11 cellular contexts compared by ENCODE assay signal in genomic region chr12:386651-387050, GRCh38. TPM values are rescaled to one million over a fixed set of nuclear protein-coding genes. Genes with fewer than 3 reads are reported as not detected.
DNase-seq lines count a peak whose midpoint lies in the region; FAIRE-seq and TF ChIP-seq lines count a peak whose summit lies in the region.
"Had no signal": no experiment of that assay in that cellular context is flagged by ENCODE, and none has a peak within 500 bp of the region (broad histone marks: within the 10 kb centered on the region; RNA-seq: fewer than 3 reads in every experiment).

No MANE protein-coding gene starts in this region.

- H3K4me3 Mint-ChIP-seq in Caco-2 (ENCODE audit: unreplicated experiment) (peak overlapping the region; percentile 87), nephron progenitor cell (peak overlapping the region; percentile 95)

- H3K27ac Mint-ChIP-seq in Caco-2 (ENCODE audit: unreplicated experiment) (no peak overlapping the region), nephron progenitor cell (no peak overlapping the region)

- H3K4me3 ChIP-seq in Caco-2 (ENCODE audit: low read depth, low read length) (no peak overlapping the region), LNCaP clone FGC (ENCODE audit: low read depth, low read length) (peak overlapping the region; percentile 70; the same call in 1 of the 2 replicates), coronary artery (peak overlapping the region; percentile 19)

- FAIRE-seq in GM12891 (lab: Jason Lieb, UNC): no peak

- no peak for TF ChIP-seq CTCF in Caco-2 (IDR thresholded peaks at IDR 0.05; ENCODE audit: insufficient read depth in 1 of 2, low read depth in 1 of 2, low read length in 1 of 2, severe bottlenecking in 1 of 2, unreplicated experiment in 1 of 2)
- TF ChIP-seq CTCF in LNCaP clone FGC (IDR thresholded peaks at IDR 0.05; ENCODE audit: control insufficient read depth, extremely low read depth, insufficient read depth): no peak
- no peak for TF ChIP-seq CTCF in coronary artery (IDR thresholded peaks at IDR 0.05)
- no peak for TF ChIP-seq CTCF in nephron progenitor cell (IDR thresholded peaks at IDR 0.05)

- no peaks in the 10 kb centered on the region for H3K9me3 Mint-ChIP-seq in Caco-2 (ENCODE audit: unreplicated experiment)
- H3K9me3 Mint-ChIP-seq in nephron progenitor cell: no peaks in the 10 kb centered on the region

- BruUV-seq in Caco-2 (replicated peaks; lab: Mats Ljungman, UMichigan): no TSS peak

- CTCF ChIA-PET in Caco-2 (lab: Charles Lee): no interaction called here

- POLR2A ChIA-PET in Caco-2 (lab: Charles Lee): no interaction called here

- TF ChIP-seq POLR2A in GM12891 (IDR thresholded peaks at IDR 0.05; ENCODE audit: low read depth, low read length): no peak

- H3K4me1 ChIP-seq in Caco-2: peaks cover 11% of the 10 kb centered on the region

- no peaks in the 10 kb centered on the region for H3K27me3 Mint-ChIP-seq in Caco-2 (ENCODE audit: insufficient read depth, unreplicated experiment)
- H3K27me3 Mint-ChIP-seq in nephron progenitor cell (ENCODE audit: low read depth, poor library complexity): no peaks in the 10 kb centered on the region
- H3K27me3 Mint-ChIP-seq: memory B cell had no signal

- intact Hi-C loops in Caco-2 (cut with micrococcal nuclease; ENCODE audit: unreplicated experiment): no loop called here

- no peaks in the 10 kb centered on the region; the same call in 1 of the 2 replicates for H3K36me3 ChIP-seq in Caco-2 (ENCODE audit: control insufficient read depth, insufficient read depth, low read length)

- no peaks in the 10 kb centered on the region for H3K9me3 ChIP-seq in Caco-2

- DNase-seq in Caco-2 (no peak), LNCaP clone FGC (ENCODE audit: low read depth) (no peak), coronary artery (ENCODE audit: low spot score) (no peak), nephron progenitor cell (no peak), NCI-H69 (lab: John Stamatoyannopoulos, UW) (no peak), midbrain (lab: John Stamatoyannopoulos, UW) (no peak), NCI-H1092 (lab: John Stamatoyannopoulos, UW) (no peak), GM12891 (ENCODE audit: insufficient read length, low spot score) (no peak)
- DNase-seq: anterior cingulate cortex, RPMI8226 had no signal

- H3K4me1 Mint-ChIP-seq in Caco-2 (ENCODE audit: low read depth, unreplicated experiment) (peaks cover 7% of the 10 kb centered on the region), nephron progenitor cell (peaks cover 41% of the 10 kb centered on the region)

- no peaks in the 10 kb centered on the region for H3K27me3 ChIP-seq in Caco-2 (replicated peaks; ENCODE audit: control insufficient read depth, insufficient read depth, low read length)

- H3K36me3 Mint-ChIP-seq in Caco-2 (ENCODE audit: insufficient read depth, unreplicated experiment) (peaks cover 42% of the 10 kb centered on the region), nephron progenitor cell (ENCODE audit: low read depth) (peaks cover 40% of the 10 kb centered on the region)

- no peak overlapping the region for H3K27ac ChIP-seq in coronary artery

TF ChIP-seq in GM12891, 5 proteins besides CTCF, POLR2A, EP300 and RAD21:
- TF ChIP-seq SPI1 (IDR thresholded peaks at IDR 0.05; ENCODE audit: low read depth, low read length) (no peak), PAX5 (IDR thresholded peaks at IDR 0.05; ENCODE audit: insufficient read depth, low read length, severe bottlenecking) (no peak), POLR2AphosphoS5 (IDR thresholded peaks at IDR 0.05; ENCODE audit: low read depth, low read length) (no peak), POU2F2 (IDR thresholded peaks at IDR 0.05; ENCODE audit: low read depth, low read length) (no peak), TAF1 (IDR thresholded peaks at IDR 0.05; ENCODE audit: low read depth, low read length) (no peak)

RNA-seq across cellular contexts. Expression of gene KDM5A, which starts 2.5 kb away (rescaled TPM):
- 72.7 and 89.6 TPM in 2 replicates for total RNA-seq in Caco-2 (2022)
- 13.8 TPM for polyA plus RNA-seq in GM12891 (2012; ENCODE audit: low read depth, missing spikeins)

RNA-seq across cellular contexts. Expression of gene CCDC77, which starts 14.8 kb away (rescaled TPM):
- 33.0 and 33.9 TPM in 2 replicates for total RNA-seq in Caco-2 (2022)
- polyA plus RNA-seq in GM12891 (2012; ENCODE audit: low read depth, missing spikeins): 5.4 TPM
